Comparison of ENCODE assay signal across 17 cellular contexts in genomic region chr13:108195146-108195545, GRCh38. TPM values are rescaled to one million over a fixed set of nuclear protein-coding genes. Genes with fewer than 3 reads are reported as not detected.
DNase-seq lines count a peak whose midpoint lies in the region; ATAC-seq and TF ChIP-seq lines count a peak whose summit lies in the region.
"Had no signal": no experiment of that assay in that cellular context is flagged by ENCODE, and none has a peak within 500 bp of the region (broad histone marks: within the 10 kb centered on the region; RNA-seq: fewer than 3 reads in every experiment).

No MANE protein-coding gene starts in this region.

- H3K27me3 ChIP-seq in right cardiac atrium (ENCODE audit: control insufficient read depth, insufficient read depth): no peaks in the 10 kb centered on the region
- no peaks in the 10 kb centered on the region for H3K27me3 ChIP-seq in mammary epithelial cell (ENCODE audit: insufficient read depth, low read length)

- in situ Hi-C loops in mammary epithelial cell (cut with MboI; ENCODE audit: low sequenced_read_pairs in 2 of 2): no loop called here

- intact Hi-C loops in left ventricle myocardium superior (cut with micrococcal nuclease): no loop called here
- intact Hi-C loops in right cardiac atrium (cut with DNase I): no loop called here
- intact Hi-C loops in mammary epithelial cell (cut with micrococcal nuclease): no loop called here

- CTCF ChIA-PET in mammary epithelial cell (lab: Charles Lee; ENCODE audit: low non-redundant PET): no interaction called here
- CTCF ChIA-PET in HEK293T (lab: Yijun Ruan, JAX): no interaction called here

- POLR2A ChIA-PET in HEK293T (lab: Yijun Ruan, JAX): no interaction called here

- TF ChIP-seq CTCF in mammary epithelial cell (conservative IDR thresholded peaks at IDR 0.05 in 1 of 2, IDR thresholded peaks at IDR 0.05 in 1 of 2; ENCODE audit: extremely low read depth in 1 of 2, insufficient read depth in 1 of 2, low read depth in 1 of 2, low read length in 2 of 2) (no peak), fibroblast of the aortic adventitia (IDR thresholded peaks at IDR 0.05; ENCODE audit: insufficient read depth, low read length) (no peak)

- peak overlapping the region; percentile 75 for H2AFZ ChIP-seq in mammary epithelial cell (ENCODE audit: low read depth, low read length)

- no peaks in the 10 kb centered on the region for H3K36me3 ChIP-seq in mammary epithelial cell (ENCODE audit: insufficient read depth, low read length)

- no peaks in the 10 kb centered on the region for H4K20me1 ChIP-seq in mammary epithelial cell (ENCODE audit: insufficient read depth, low read length)

- WGBS in right cardiac atrium: 24% methylated on average over 1 of the region's 1 CpG
- 0% methylated on average over 1 of the region's 1 CpG for WGBS in mammary epithelial cell (ENCODE audit: low coverage, missing lambda C conversion rate)

- no peak overlapping the region for H3K4me3 ChIP-seq in right cardiac atrium (ENCODE audit: low read length)
- no peak overlapping the region for H3K4me3 ChIP-seq in mammary epithelial cell (replicated peaks in 1 of 3; ENCODE audit: insufficient read depth in 1 of 3, low read depth in 2 of 3, low read length in 3 of 3)
- no peak overlapping the region for H3K4me3 ChIP-seq in fibroblast of the aortic adventitia (ENCODE audit: low read depth, low read length)

- no peaks in the 10 kb centered on the region for H3K79me2 ChIP-seq in mammary epithelial cell (ENCODE audit: insufficient read depth, low read length)

- H3K27ac ChIP-seq in right cardiac atrium (ENCODE audit: low read length): no peak overlapping the region
- H3K27ac ChIP-seq in mammary epithelial cell (ENCODE audit: insufficient read depth, low read depth, low read length): no peak overlapping the region
- H3K27ac ChIP-seq: C4-2B had no signal

- no TSS peak for BruUV-seq in mammary epithelial cell (replicated peaks; lab: Mats Ljungman, UMichigan)

- H3K9me3 ChIP-seq in right cardiac atrium (ENCODE audit: control insufficient read depth, low read length) (no peaks in the 10 kb centered on the region), mammary epithelial cell (replicated peaks; ENCODE audit: insufficient read depth, low read length) (peaks cover 4% of the 10 kb centered on the region)

- H3K4me2 ChIP-seq in mammary epithelial cell (ENCODE audit: insufficient read depth, low read depth, low read length): no peak overlapping the region

- H3K4me1 ChIP-seq in right cardiac atrium (ENCODE audit: control insufficient read depth, insufficient read depth, low read length) (no peaks in the 10 kb centered on the region), mammary epithelial cell (ENCODE audit: insufficient read depth, low read length) (peaks cover 37% of the 10 kb centered on the region)

- ATAC-seq in left ventricle myocardium superior (peak; percentile 31), right cardiac atrium (no peak), HG03565 (IDR thresholded peaks at IDR 0.05; ENCODE audit: unreplicated experiment) (no peak), HG03354 (IDR thresholded peaks at IDR 0.05; ENCODE audit: poor library complexity, severe bottlenecking, unreplicated experiment) (no peak)
- ATAC-seq: HepG2 had no signal

- no peak overlapping the region for H3K9ac ChIP-seq in mammary epithelial cell (ENCODE audit: insufficient read depth, low read length)

- dilution Hi-C loops in mammary epithelial cell (cut with HindIII; ENCODE audit: low sequenced_read_pairs): no loop called here

- no peak for DNase-seq in left ventricle myocardium superior
- no peak for DNase-seq in right cardiac atrium
- DNase-seq in mammary epithelial cell: no peak
- DNase-seq in fibroblast of the aortic adventitia (ENCODE audit: low read depth): peak; percentile 37
- no peak for DNase-seq in HEK293T (ENCODE audit: extremely low spot score)
- no peak for DNase-seq in HUDEP-2 (lab: John Stamatoyannopoulos, UW; ENCODE audit: unreplicated experiment in 76 of 76)
- DNase-seq: COR-L47, HFFc6, Karpas-422, NCI-H1417, NCI-H2029, NCI-H510A treated with DMSO at 0.1 percent for 48 hours, SIG-M5 had no signal

TF ChIP-seq in HEK293T, 16 proteins besides CTCF, POLR2A, EP300 and RAD21:
- TF ChIP-seq FOXK2 (IDR thresholded peaks at IDR 0.05): no peak
- TF ChIP-seq HDGF (IDR thresholded peaks at IDR 0.05; ENCODE audit: borderline replicate concordance): no peak
- no peak for TF ChIP-seq BHLHE40 (IDR thresholded peaks at IDR 0.05; ENCODE audit: borderline replicate concordance)
- no peak for TF ChIP-seq LEF1 (IDR thresholded peaks at IDR 0.05; ENCODE audit: borderline replicate concordance)
- TF ChIP-seq SUZ12 (IDR thresholded peaks at IDR 0.05): no peak
- TF ChIP-seq ELF4 (IDR thresholded peaks at IDR 0.05): no peak
- no peak for TF ChIP-seq L3MBTL2 (conservative IDR thresholded peaks at IDR 0.05)

RNA-seq across cellular contexts. Expression of gene LIG4, which starts 20.2 kb away (rescaled TPM):
- total RNA-seq in left ventricle myocardium superior (7.7 TPM), right cardiac atrium (10 to 100 TPM in 1 of 4 donors, 1 to 10 TPM in 3; 8.8 to 13.3 (median 9.7) TPM), mammary epithelial cell (10 to 100 TPM; 15.2 to 16.4 TPM), fibroblast of the aortic adventitia (ENCODE audit: low replicate concordance) (9.2 and 10.8 TPM in 2 replicates)
- polyA plus RNA-seq in right cardiac atrium (6.4 TPM), mammary epithelial cell (3.7 TPM)
- polyA minus RNA-seq in mammary epithelial cell: 5.9 TPM

RNA-seq across cellular contexts. Expression of gene ABHD13, which starts 23.0 kb away (rescaled TPM):
- 5.4 TPM for total RNA-seq in left ventricle myocardium superior
- 1 to 10 TPM; 5.6 to 7.2 (median 5.8) TPM for total RNA-seq in right cardiac atrium
- 4.3 TPM for polyA plus RNA-seq in right cardiac atrium
- total RNA-seq in mammary epithelial cell: 10 to 100 TPM; 10.1 to 13.3 TPM
- polyA plus RNA-seq in mammary epithelial cell: 3.9 TPM
- 2.1 TPM for polyA minus RNA-seq in mammary epithelial cell
- 6.8 and 10.2 TPM in 2 replicates for total RNA-seq in fibroblast of the aortic adventitia (ENCODE audit: low replicate concordance)
